ENCODE assay signal across 2 cellular contexts in genomic region chr12:89575405-89575804, GRCh38.
TF ChIP-seq lines count a peak whose summit lies in the region.

No MANE protein-coding gene starts in this region.

TF ChIP-seq in HEK293, 187 proteins besides CTCF, POLR2A, EP300 and RAD21 (continued from another document):
- TF ChIP-seq, protein P1, sequence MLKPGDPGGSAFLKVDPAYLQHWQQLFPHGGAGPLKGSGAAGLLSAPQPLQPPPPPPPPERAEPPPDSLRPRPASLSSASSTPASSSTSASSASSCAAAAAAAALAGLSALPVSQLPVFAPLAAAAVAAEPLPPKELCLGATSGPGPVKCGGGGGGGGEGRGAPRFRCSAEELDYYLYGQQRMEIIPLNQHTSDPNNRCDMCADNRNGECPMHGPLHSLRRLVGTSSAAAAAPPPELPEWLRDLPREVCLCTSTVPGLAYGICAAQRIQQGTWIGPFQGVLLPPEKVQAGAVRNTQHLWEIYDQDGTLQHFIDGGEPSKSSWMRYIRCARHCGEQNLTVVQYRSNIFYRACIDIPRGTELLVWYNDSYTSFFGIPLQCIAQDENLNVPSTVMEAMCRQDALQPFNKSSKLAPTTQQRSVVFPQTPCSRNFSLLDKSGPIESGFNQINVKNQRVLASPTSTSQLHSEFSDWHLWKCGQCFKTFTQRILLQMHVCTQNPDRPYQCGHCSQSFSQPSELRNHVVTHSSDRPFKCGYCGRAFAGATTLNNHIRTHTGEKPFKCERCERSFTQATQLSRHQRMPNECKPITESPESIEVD (tag by site-specific recombination; IDR thresholded peaks at IDR 0.05) = 0 out of 2 replicates have a peak, but pooled peaks have one; percentile 54

TF ChIP-seq in SK-N-SH, 30 proteins besides CTCF, POLR2A, EP300 and RAD21 (continued from another document):
- TF ChIP-seq PBX3 (IDR thresholded peaks at IDR 0.05) (no peak; the same call in 1 of the 2 replicates), TAF1 (IDR thresholded peaks at IDR 0.05; ENCODE audit: borderline replicate concordance, low read depth, low read length) (no peak)
TF ChIP-seq in SK-N-SH: peak in this region for 1.
